In the genomic region with DNA sequence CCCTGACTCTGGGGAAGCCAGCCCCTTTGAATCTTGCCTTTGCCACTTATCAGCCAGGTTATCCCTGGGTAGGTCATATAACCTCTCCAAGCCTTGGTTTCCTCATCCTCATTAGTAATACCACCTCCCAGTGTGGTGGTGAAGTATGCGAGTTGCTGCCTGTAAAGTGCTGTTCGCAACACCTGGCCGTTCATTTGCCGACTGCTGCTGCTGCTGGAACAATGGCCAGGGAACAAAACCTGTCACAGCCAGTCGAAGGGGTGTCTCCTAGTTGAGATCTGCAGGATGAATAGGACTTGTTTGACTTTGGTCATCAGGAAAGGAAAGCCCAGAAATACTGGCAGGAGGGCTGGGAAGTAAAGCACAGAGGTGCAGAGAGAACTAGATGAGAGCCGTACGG, we compare ENCODE assay signal across 10 cellular contexts. TPM values are rescaled to one million over a fixed set of nuclear protein-coding genes. Genes with fewer than 3 reads are reported as not detected.
DNase-seq lines count a peak whose midpoint lies in the region; ATAC-seq and TF ChIP-seq lines count a peak whose summit lies in the region.
"Had no signal": no experiment of that assay in that cellular context is flagged by ENCODE, and none has a peak within 500 bp of the region (broad histone marks: within the 10 kb centered on the region; RNA-seq: fewer than 3 reads in every experiment).

No MANE protein-coding gene starts in this region.

- BruUV-seq in OCI-LY7 (replicated peaks; lab: Mats Ljungman, UMichigan): no TSS peak

- H3K4me2 ChIP-seq in OCI-LY7 (ENCODE audit: low read length): peak overlapping the region; percentile 12

- POLR2A ChIA-PET in OCI-LY7 (lab: Charles Lee): no interaction called here
- POLR2A ChIA-PET in CD4-positive, alpha-beta T cell (lab: Charles Lee): no interaction called here

- CTCF ChIA-PET in OCI-LY7 (lab: Charles Lee; ENCODE audit: unreplicated experiment): no interaction called here
- CTCF ChIA-PET in CD4-positive, alpha-beta T cell (lab: Charles Lee): no interaction called here

- intact Hi-C loops in OCI-LY7 (cut with micrococcal nuclease; ENCODE audit: unreplicated experiment) (no loop called here), tibial artery (cut with DNase I; ENCODE audit: low total_unique reads) (no loop called here), dorsolateral prefrontal cortex (cut with DNase I) (no loop called here)
- intact Hi-C loops in CD4-positive, alpha-beta T cell (cut with DNase I, micrococcal nuclease): loop anchor here in 1 of 2 experiments (10.0 kb wide), 1 partner anchor 1139 kb away; a partner anchor contains a TSS

- no peak overlapping the region for H3K4me3 ChIP-seq in OCI-LY7 (ENCODE audit: low read depth, low read length, poor library complexity, severe bottlenecking)
- H3K4me3 ChIP-seq in tibial artery: no peak overlapping the region
- H3K4me3 ChIP-seq in dorsolateral prefrontal cortex: no peak overlapping the region

- TF ChIP-seq CTCF in OCI-LY7 (conservative IDR thresholded peaks at IDR 0.05; ENCODE audit: low read length): no peak
- TF ChIP-seq CTCF in foreskin keratinocyte (conservative IDR thresholded peaks at IDR 0.05): peak; percentile 0
- TF ChIP-seq CTCF in tibial artery (IDR thresholded peaks at IDR 0.05): no peak
- no peak for TF ChIP-seq CTCF in dorsolateral prefrontal cortex (IDR thresholded peaks at IDR 0.05 in 54 of 56, conservative IDR thresholded peaks at IDR 0.05 in 2 of 56; ENCODE audit: low read depth in 1 of 56, partially characterized antibody in 56 of 56)
- no peak for TF ChIP-seq CTCF in CD4-positive, alpha-beta T cell (IDR thresholded peaks at IDR 0.05)

- no peaks in the 10 kb centered on the region for H3K27me3 Mint-ChIP-seq in CD4-positive, alpha-beta T cell
- H3K27me3 Mint-ChIP-seq: activated B cell treated with CpG ODN at 0.5 μM for 24 hours had no signal

- no peaks in the 10 kb centered on the region for H3K9me3 ChIP-seq in OCI-LY7 (ENCODE audit: low read length)
- H3K9me3 ChIP-seq in tibial artery: no peaks in the 10 kb centered on the region
- no peaks in the 10 kb centered on the region for H3K9me3 ChIP-seq in CD4-positive, alpha-beta T cell (ENCODE audit: control insufficient read depth, low read length)

- ATAC-seq in foreskin keratinocyte (peak; percentile 83), GM19452 (IDR thresholded peaks at IDR 0.05; ENCODE audit: unreplicated experiment) (no peak)
- ATAC-seq in CD4-positive, alpha-beta T cell (ENCODE audit: poor library complexity): no peak

- H3K36me3 ChIP-seq in OCI-LY7 (ENCODE audit: insufficient read depth, low read length) (peaks cover 54% of the 10 kb centered on the region), tibial artery (peaks cover 5 to 30% (median 15%) of the 10 kb centered on the region in 3 donors)

- no peak overlapping the region for H3K4me3 Mint-ChIP-seq in CD4-positive, alpha-beta T cell

- peaks cover 55% of the 10 kb centered on the region for H3K79me2 ChIP-seq in OCI-LY7 (ENCODE audit: insufficient read depth, low read depth, low read length)

- no peaks in the 10 kb centered on the region for H3K27me3 ChIP-seq in foreskin keratinocyte
- no peaks in the 10 kb centered on the region for H3K27me3 ChIP-seq in tibial artery
- no peaks in the 10 kb centered on the region for H3K27me3 ChIP-seq in dorsolateral prefrontal cortex
- H3K27me3 ChIP-seq in CD4-positive, alpha-beta T cell (ENCODE audit: control insufficient read depth, insufficient read depth, low read length): no peaks in the 10 kb centered on the region

- no peaks in the 10 kb centered on the region for H3K9me2 ChIP-seq in OCI-LY7 (ENCODE audit: insufficient read depth, low read length)

- no peaks in the 10 kb centered on the region; the same call in 1 of the 2 replicates for H4K20me1 ChIP-seq in OCI-LY7 (ENCODE audit: insufficient read depth, low read length)

- H3K9me3 Mint-ChIP-seq in CD4-positive, alpha-beta T cell: no peaks in the 10 kb centered on the region
- H3K9me3 Mint-ChIP-seq: activated B cell treated with CpG ODN at 0.5 μM for 24 hours had no signal

- H3K27ac Mint-ChIP-seq in CD4-positive, alpha-beta T cell: no peak overlapping the region
- H3K27ac Mint-ChIP-seq: activated B cell treated with CpG ODN at 0.5 μM for 24 hours had no signal

- no peak overlapping the region for H2AFZ ChIP-seq in OCI-LY7 (ENCODE audit: low read length)

- H3K4me1 ChIP-seq in OCI-LY7 (ENCODE audit: insufficient read depth, low read length, poor library complexity, severe bottlenecking): peaks cover 36% of the 10 kb centered on the region
- peaks cover 47% of the 10 kb centered on the region for H3K4me1 ChIP-seq in foreskin keratinocyte
- peaks cover 7 to 75% (median 59%) of the 10 kb centered on the region in 4 donors for H3K4me1 ChIP-seq in tibial artery

- peaks cover 53% of the 10 kb centered on the region for H3K36me3 Mint-ChIP-seq in CD4-positive, alpha-beta T cell (ENCODE audit: low read depth)

- H3K4me1 Mint-ChIP-seq in CD4-positive, alpha-beta T cell (ENCODE audit: low read depth): peaks cover 62% of the 10 kb centered on the region

- DNase-seq in LHCN-M2 (ENCODE audit: low read depth): peak; percentile 15
- DNase-seq in OCI-LY7 (ENCODE audit: low spot score): no peak
- peak; percentile 97 to 98 for DNase-seq in foreskin keratinocyte
- no peak for DNase-seq in tibial artery
- DNase-seq in dorsolateral prefrontal cortex: no peak
- no peak for DNase-seq in CD4-positive, alpha-beta T cell
- DNase-seq in AML-193 (lab: John Stamatoyannopoulos, UW): no peak
- DNase-seq: activated B cell treated with CpG ODN at 0.5 μM for 24 hours, kidney had no signal

- H3K27ac ChIP-seq in OCI-LY7 (ENCODE audit: low read depth, low read length, poor library complexity, severe bottlenecking): no peak overlapping the region
- H3K27ac ChIP-seq in foreskin keratinocyte: peak overlapping the region; percentile 86
- H3K27ac ChIP-seq in tibial artery: peak overlapping the region; percentile 78 to 80
- H3K27ac ChIP-seq in dorsolateral prefrontal cortex: peak overlapping the region in 1 of 59 donors; percentile 11
- H3K27ac ChIP-seq in CD4-positive, alpha-beta T cell (ENCODE audit: low read depth, low read length): no peak overlapping the region

RNA-seq across cellular contexts. Expression of a gene that starts 6.1 kb away (rescaled TPM):
- total RNA-seq in LHCN-M2 (2014; rRNA removed) (14.5 and 21.9 TPM in 2 replicates), OCI-LY7 (2022) (12.7 and 13.0 TPM in 2 replicates), foreskin keratinocyte (46.6 and 50.0 TPM in 2 replicates), dorsolateral prefrontal cortex (10 to 100 TPM; 30.3 to 66.2 (median 44.9) TPM)
- 87.2 TPM for polyA plus RNA-seq in LHCN-M2 (2012)
- total RNA-seq in OCI-LY7 (2014; rRNA removed; shearing (Covaris generic)): 2.7 and 5.7 TPM in 2 replicates
- 87.1 and 96.4 TPM in 2 replicates for polyA plus RNA-seq in foreskin keratinocyte
- 1 to 10 TPM; 3.5 to 4.2 TPM for total RNA-seq in CD4-positive, alpha-beta T cell

RNA-seq across cellular contexts. Expression of a gene that starts 34.0 kb away (rescaled TPM):
- not detected in 2 replicates for total RNA-seq in LHCN-M2 (2014; rRNA removed)
- polyA plus RNA-seq in LHCN-M2 (2012): not detected
- not detected in 2 replicates for total RNA-seq in OCI-LY7 (2014; rRNA removed; shearing (Covaris generic))
- not detected in 2 replicates for total RNA-seq in OCI-LY7 (2022)
- total RNA-seq in foreskin keratinocyte: not detected in 2 replicates
- polyA plus RNA-seq in foreskin keratinocyte: not detected in 2 replicates
- total RNA-seq in dorsolateral prefrontal cortex: 1 to 10 TPM in 4 of 120 experiments, under 1 TPM in 1, not detected in 115; 0.97 to 1.7 (median 1.1) TPM
- total RNA-seq in CD4-positive, alpha-beta T cell: not detected
- total RNA-seq: activated B cell treated with CpG ODN at 0.5 μM for 24 hours, kidney had no signal

RNA-seq across cellular contexts. Expression of a gene that starts 50.3 kb away (rescaled TPM):
- total RNA-seq in LHCN-M2 (2014; rRNA removed): 7.5 and 7.8 TPM in 2 replicates
- 9.5 TPM for polyA plus RNA-seq in LHCN-M2 (2012)
- total RNA-seq in OCI-LY7 (2014; rRNA removed; shearing (Covaris generic)): 0.18 and 3.7 TPM in 2 replicates
- 0.72 and 0.89 TPM in 2 replicates for total RNA-seq in OCI-LY7 (2022)
- total RNA-seq in foreskin keratinocyte: 29.8 and 36.6 TPM in 2 replicates
- 22.2 and 26.2 TPM in 2 replicates for polyA plus RNA-seq in foreskin keratinocyte
- 10 to 100 TPM; 14.4 to 53.8 (median 34.1) TPM for total RNA-seq in dorsolateral prefrontal cortex
- 1 to 10 TPM; 2.5 to 3.1 TPM for total RNA-seq in CD4-positive, alpha-beta T cell

Comparison
In these comparisons a context has a peak if more than half of its experiments do, and no peak if none do; other contexts are left out.
1. DNase-seq: peak in LHCN-M2 (single experiment) and foreskin keratinocyte (2 of 2); none in OCI-LY7 (single experiment), tibial artery (0 of 2), dorsolateral prefrontal cortex (0 of 10), CD4-positive, alpha-beta T cell (0 of 10) and AML-193 (0 of 2).
2. H3K27ac ChIP-seq: peak in foreskin keratinocyte (single experiment) and tibial artery (2 of 2); none in OCI-LY7 (single experiment) and CD4-positive, alpha-beta T cell (single experiment).